ENCODE assay signal across 24 cellular contexts in genomic region chr21:15839601-15840000, GRCh38.
"Had no signal": no experiment of that assay in that cellular context is flagged by ENCODE, and none has a peak within 500 bp of the region (broad histone marks: within the 10 kb centered on the region; RNA-seq: fewer than 3 reads in every experiment).

No MANE protein-coding gene starts in this region.

- H3K27me3 ChIP-seq: cardiac muscle cell, hepatocyte, transverse colon had no signal

- FAIRE-seq: urothelium cell line had no signal

- H3K36me3 Mint-ChIP-seq: natural killer cell had no signal

- H3K27me3 Mint-ChIP-seq: activated CD4-positive, alpha-beta T cell treated with anti-CD3 and anti-CD28 coated beads, Interleukin-2, amount 10 ng/mL, durations not matched to agents 7 days and 5 days; activated CD8-positive, alpha-beta memory T cell treated with anti-CD3 and anti-CD28 coated beads, Interleukin-2, amount 10 ng/mL, durations not matched to agents 7 days and 5 days; activated CD8-positive, alpha-beta T cell treated with anti-CD3 and anti-CD28 coated beads for 36 hours; stimulated activated naive B cell treated with anti-CD40 and anti-IgM and Interleukin-4, amounts not matched to agents 10 μg/mL and 1 μg/mL and 100 μg/mL, for 72 hours had no signal

- H3K4me3 Mint-ChIP-seq: activated CD4-positive, alpha-beta T cell treated with anti-CD3 and anti-CD28 coated beads, Interleukin-2, amount 10 ng/mL, durations not matched to agents 7 days and 5 days; activated CD8-positive, alpha-beta memory T cell treated with anti-CD3 and anti-CD28 coated beads, Interleukin-2, amount 10 ng/mL, durations not matched to agents 7 days and 5 days; activated CD8-positive, alpha-beta T cell treated with anti-CD3 and anti-CD28 coated beads for 36 hours; immature natural killer cell; natural killer cell; stimulated activated naive B cell treated with anti-CD40 and anti-IgM and Interleukin-4, amounts not matched to agents 10 μg/mL and 1 μg/mL and 100 μg/mL, for 72 hours; T-helper 2 cell treated with Interferon-gamma antibody and Interleukin-4, amounts not matched to agents 5 μg/mL and 100 μg/mL, for 36 hours had no signal

- ATAC-seq: activated CD4-positive, CD25-positive, alpha-beta regulatory T cell treated with anti-CD3 and anti-CD28 coated beads, Interleukin-2, amount 50 U/mL, for 24 hours; activated CD8-positive, alpha-beta memory T cell treated with anti-CD3 and anti-CD28 coated beads, Interleukin-2, amount 10 ng/mL, durations not matched to agents 7 days and 5 days; activated CD8-positive, alpha-beta T cell treated with anti-CD3 and anti-CD28 coated beads for 36 hours; natural killer cell; stimulated activated naive B cell treated with anti-CD40 and anti-IgM and Interleukin-4, amounts not matched to agents 10 μg/mL and 1 μg/mL and 100 μg/mL, for 72 hours had no signal

- H3K4me1 Mint-ChIP-seq: stimulated activated naive B cell treated with anti-CD40 and anti-IgM and Interleukin-4, amounts not matched to agents 10 μg/mL and 1 μg/mL and 100 μg/mL, for 72 hours had no signal

- H3K27ac Mint-ChIP-seq: activated CD4-positive, alpha-beta T cell treated with anti-CD3 and anti-CD28 coated beads, Interleukin-2, amount 10 ng/mL, durations not matched to agents 7 days and 5 days; activated CD8-positive, alpha-beta memory T cell treated with anti-CD3 and anti-CD28 coated beads, Interleukin-2, amount 10 ng/mL, durations not matched to agents 7 days and 5 days; activated CD8-positive, alpha-beta T cell treated with anti-CD3 and anti-CD28 coated beads for 36 hours; immature natural killer cell; natural killer cell; stimulated activated naive B cell treated with anti-CD40 and anti-IgM and Interleukin-4, amounts not matched to agents 10 μg/mL and 1 μg/mL and 100 μg/mL, for 72 hours; T-helper 2 cell treated with Interferon-gamma antibody and Interleukin-4, amounts not matched to agents 5 μg/mL and 100 μg/mL, for 36 hours had no signal

- H3K4me3 ChIP-seq: cardiac muscle cell, hepatocyte, left ventricle myocardium inferior, prostate gland, transverse colon had no signal

- H3K36me3 ChIP-seq: prostate gland had no signal

- H3K9me3 Mint-ChIP-seq: activated CD4-positive, alpha-beta T cell treated with anti-CD3 and anti-CD28 coated beads, Interleukin-2, amount 10 ng/mL, durations not matched to agents 7 days and 5 days; activated CD8-positive, alpha-beta T cell treated with anti-CD3 and anti-CD28 coated beads for 36 hours; immature natural killer cell; natural killer cell; stimulated activated naive B cell treated with anti-CD40 and anti-IgM and Interleukin-4, amounts not matched to agents 10 μg/mL and 1 μg/mL and 100 μg/mL, for 72 hours; T-helper 2 cell treated with Interferon-gamma antibody and Interleukin-4, amounts not matched to agents 5 μg/mL and 100 μg/mL, for 36 hours had no signal

- H3K27ac ChIP-seq: cardiac muscle cell, hepatocyte, left ventricle myocardium inferior, prostate gland, transverse colon, VCaP had no signal

- H3K9me3 ChIP-seq: left ventricle myocardium inferior, prostate gland, transverse colon had no signal

- H3K4me1 ChIP-seq: prostate gland had no signal

- DNase-seq: activated CD4-positive, alpha-beta T cell treated with anti-CD3 and anti-CD28 coated beads, Interleukin-2, amount 10 ng/mL, durations not matched to agents 7 days and 5 days; activated CD8-positive, alpha-beta memory T cell treated with anti-CD3 and anti-CD28 coated beads, Interleukin-2, amount 10 ng/mL, durations not matched to agents 7 days and 5 days; activated CD8-positive, alpha-beta T cell treated with anti-CD3 and anti-CD28 coated beads for 36 hours; activated effector memory CD4-positive, alpha-beta T cell treated with anti-CD3 and anti-CD28 coated beads, Interleukin-2, amount 50 U/mL, for 16 hours; activated naive CD4-positive, alpha-beta T cell treated with anti-CD3 and anti-CD28 coated beads, Interleukin-2, amount 50 U/mL, for 16 hours; activated T-cell treated with anti-CD3 and anti-CD28 coated beads for 4 hours; erythroblast; foreskin melanocyte; glutamatergic neuron; immature natural killer cell; left ventricle myocardium inferior; midbrain; natural killer cell; stimulated activated CD4-positive, alpha-beta T cell treated with anti-CD3 and anti-CD28 coated beads, Interleukin-2, amount 100 ng/mL, for 48 hours; stimulated activated CD8-positive, alpha-beta memory T cell treated with anti-CD3 and anti-CD28 coated beads, Interleukin-4, amount 100 ng/mL, for 48 hours; stimulated activated naive B cell treated with anti-CD40 and anti-IgM and Interleukin-4, amounts not matched to agents 10 μg/mL and 1 μg/mL and 100 μg/mL, for 72 hours; transverse colon had no signal
